In the genomic region with DNA sequence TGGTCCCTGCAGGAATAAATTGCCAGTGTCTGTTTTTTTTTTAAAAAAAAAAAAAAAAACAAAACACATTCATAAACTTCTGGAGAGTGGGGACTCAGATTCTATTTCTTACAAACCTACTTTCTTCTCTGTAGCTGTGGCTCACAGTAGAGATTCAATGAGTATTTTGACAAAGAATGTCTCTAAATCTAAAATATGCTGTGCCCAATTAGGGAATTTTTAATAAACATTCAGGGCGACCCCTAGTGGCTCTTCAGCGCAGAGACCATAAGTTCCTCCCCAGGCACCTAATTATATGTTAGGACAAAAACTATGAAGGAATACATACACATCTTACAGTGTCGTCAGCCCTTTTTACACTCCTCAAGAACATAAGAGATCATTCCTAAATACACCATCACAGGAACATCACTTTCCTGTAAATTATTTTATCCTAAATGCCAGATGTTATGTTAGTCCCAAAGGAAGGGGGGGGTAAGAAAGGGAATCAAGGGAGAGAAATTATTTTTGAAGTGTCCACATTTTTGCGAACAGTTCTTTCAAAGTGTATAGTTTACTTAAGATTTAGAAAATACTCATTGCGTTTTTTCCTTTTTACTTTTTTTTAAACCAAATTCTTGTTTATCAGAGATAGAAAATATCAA, we compare ENCODE assay signal across 9 cellular contexts. TPM values are rescaled to one million over a fixed set of nuclear protein-coding genes. Genes with fewer than 3 reads are reported as not detected.
DNase-seq lines count a peak whose midpoint lies in the region; FAIRE-seq and TF ChIP-seq lines count a peak whose summit lies in the region.
"Had no signal": no experiment of that assay in that cellular context is flagged by ENCODE, and none has a peak within 500 bp of the region (broad histone marks: within the 10 kb centered on the region; RNA-seq: fewer than 3 reads in every experiment).

No MANE protein-coding gene starts in this region.

- H3K4me3 ChIP-seq in adipocyte (ENCODE audit: low read length), result no peak overlapping the region
- no peak overlapping the region for H3K4me3 ChIP-seq in hepatocyte

- peaks cover 32% of the 10 kb centered on the region for H3K36me3 ChIP-seq in adipocyte (ENCODE audit: control insufficient read depth, insufficient read depth, low read length, severe bottlenecking)
- no peaks in the 10 kb centered on the region for H3K36me3 ChIP-seq in hepatocyte (replicated peaks; ENCODE audit: insufficient read depth, low read depth)

- no peaks in the 10 kb centered on the region for H3K9me2 ChIP-seq in hepatocyte (replicated peaks; ENCODE audit: insufficient read depth)

- H3K27me3 ChIP-seq in adipocyte (replicated peaks; ENCODE audit: control insufficient read depth, insufficient read depth, low read length) (no peaks in the 10 kb centered on the region), hepatocyte (no peaks in the 10 kb centered on the region)

- no peak overlapping the region for H2AFZ ChIP-seq in hepatocyte

- DNase-seq in AML-193 (lab: John Stamatoyannopoulos, UW), result peak; percentile 59 to 73
- DNase-seq in GM18507 (ENCODE audit: extremely low spot score, insufficient read length, low read depth), result peak; percentile 12
- DNase-seq in NCI-H526 (lab: John Stamatoyannopoulos, UW), result peak; percentile 16 to 77
- DNase-seq in adipocyte (ENCODE audit: low read depth), result peak; percentile 87
- DNase-seq in hepatocyte (ENCODE audit: low spot score), result peak; percentile 71
- peak; percentile 10 to 23 for DNase-seq in stimulated activated CD4-positive, alpha-beta T cell treated with anti-CD3 and anti-CD28 coated beads, Interleukin-2, amount 100 ng/mL, for 48 hours
- DNase-seq in activated CD8-positive, alpha-beta memory T cell treated with anti-CD3 and anti-CD28 coated beads, Interleukin-2, amount 50 U/mL, for 48 hours, result no peak
- no peak for DNase-seq in cortex of kidney (lab: John Stamatoyannopoulos, UW)

- H3K79me2 ChIP-seq in hepatocyte, result peaks cover 16% of the 10 kb centered on the region

- peak overlapping the region; percentile 72 for H3K9ac ChIP-seq in adipocyte (ENCODE audit: low read length)

- no peak overlapping the region for H3K4me2 ChIP-seq in hepatocyte

- H3K27ac ChIP-seq in hepatocyte, result peak overlapping the region; percentile 94

- H3K9me3 ChIP-seq in adipocyte (ENCODE audit: control insufficient read depth, low read length) (no peaks in the 10 kb centered on the region), hepatocyte (ENCODE audit: low read depth) (no peaks in the 10 kb centered on the region)

- peaks cover 60% of the 10 kb centered on the region for H3K4me1 ChIP-seq in adipocyte (ENCODE audit: control insufficient read depth, insufficient read depth, low read length)
- H3K4me1 ChIP-seq in hepatocyte (ENCODE audit: insufficient read depth), result peaks cover 44% of the 10 kb centered on the region

- peak; percentile 86 for TF ChIP-seq CTCF in hepatocyte (IDR thresholded peaks at IDR 0.05; ENCODE audit: poor library complexity)

- 40% methylated on average over 5 of the region's 5 CpGs for WGBS in hepatocyte (ENCODE audit: low lambda C conversion rate, missing lambda C conversion rate)

- FAIRE-seq in GM18507 (lab: Jason Lieb, UNC), result peak; percentile 5

- H4K20me1 ChIP-seq in hepatocyte (ENCODE audit: insufficient read depth, poor library complexity, severe bottlenecking), result no peaks in the 10 kb centered on the region

RNA-seq across cellular contexts. Expression of gene NAA20, which starts 21.8 kb away (rescaled TPM):
- total RNA-seq in hepatocyte, result 53.6 and 66.1 TPM in 2 replicates
- polyA plus RNA-seq in hepatocyte, result 108 and 126 TPM in 2 replicates

RNA-seq across cellular contexts. Expression of gene CRNKL1, which starts 56.9 kb away (rescaled TPM):
- total RNA-seq in hepatocyte, result 25.4 and 27.8 TPM in 2 replicates
- polyA plus RNA-seq in hepatocyte, result 12.9 and 14.6 TPM in 2 replicates

RNA-seq across cellular contexts. Expression of gene CFAP61, which starts 57.0 kb away (rescaled TPM):
- 1.0 TPM in 1 of 2 replicates, not detected in the other for total RNA-seq in hepatocyte
- polyA plus RNA-seq in hepatocyte, result not detected in 2 replicates
- total RNA-seq: glomerular endothelial cell had no signal

Comparison
In these comparisons a context has a peak if more than half of its experiments do, and no peak if none do; other contexts are left out.
1. DNase-seq: peak in AML-193 (2 of 2), GM18507 (single experiment), NCI-H526 (2 of 2), adipocyte (single experiment), hepatocyte (single experiment) and stimulated activated CD4-positive, alpha-beta T cell treated with anti-CD3 and anti-CD28 coated beads, Interleukin-2, amount 100 ng/mL, for 48 hours (2 of 2); none in activated CD8-positive, alpha-beta memory T cell treated with anti-CD3 and anti-CD28 coated beads, Interleukin-2, amount 50 U/mL, for 48 hours (single experiment) and cortex of kidney (single experiment).